Comparison of ENCODE assay signal across 4 cellular contexts in genomic region chr9:121050128-121050988, GRCh38.
TF ChIP-seq lines count a peak whose summit lies in the region.

TSS of gene C5 (minus strand) at chr9:121050275. CDS start at chr9:121050246, 29 bp downstream.

TF ChIP-seq in SK-N-SH, 30 proteins besides CTCF, POLR2A, EP300 and RAD21 (continued from another document and continues in another):
- TF ChIP-seq CHD2 (IDR thresholded peaks at IDR 0.05; ENCODE audit: low read length, partially characterized antibody) (no peak), MEF2A (IDR thresholded peaks at IDR 0.05; ENCODE audit: borderline replicate concordance, low read depth) (no peak), MAX (IDR thresholded peaks at IDR 0.05; ENCODE audit: low read depth) (no peak), IRF3 (IDR thresholded peaks at IDR 0.05; ENCODE audit: low read depth, low read length) (no peak), USF2 (IDR thresholded peaks at IDR 0.05; ENCODE audit: borderline replicate concordance, low read depth, low read length) (no peak), SMC3 (IDR thresholded peaks at IDR 0.05; ENCODE audit: low read depth, low read length) (no peak), MXI1 (IDR thresholded peaks at IDR 0.05; ENCODE audit: low read depth, low read length) (no peak), TEAD4 (IDR thresholded peaks at IDR 0.05; ENCODE audit: borderline replicate concordance, insufficient read depth) (no peak), NRF1 (IDR thresholded peaks at IDR 0.05; ENCODE audit: low read depth, low read length) (no peak), TCF12 (IDR thresholded peaks at IDR 0.05) (no peak), RFX5 (IDR thresholded peaks at IDR 0.05; ENCODE audit: low read length) (no peak)
- TF ChIP-seq, protein P1, sequence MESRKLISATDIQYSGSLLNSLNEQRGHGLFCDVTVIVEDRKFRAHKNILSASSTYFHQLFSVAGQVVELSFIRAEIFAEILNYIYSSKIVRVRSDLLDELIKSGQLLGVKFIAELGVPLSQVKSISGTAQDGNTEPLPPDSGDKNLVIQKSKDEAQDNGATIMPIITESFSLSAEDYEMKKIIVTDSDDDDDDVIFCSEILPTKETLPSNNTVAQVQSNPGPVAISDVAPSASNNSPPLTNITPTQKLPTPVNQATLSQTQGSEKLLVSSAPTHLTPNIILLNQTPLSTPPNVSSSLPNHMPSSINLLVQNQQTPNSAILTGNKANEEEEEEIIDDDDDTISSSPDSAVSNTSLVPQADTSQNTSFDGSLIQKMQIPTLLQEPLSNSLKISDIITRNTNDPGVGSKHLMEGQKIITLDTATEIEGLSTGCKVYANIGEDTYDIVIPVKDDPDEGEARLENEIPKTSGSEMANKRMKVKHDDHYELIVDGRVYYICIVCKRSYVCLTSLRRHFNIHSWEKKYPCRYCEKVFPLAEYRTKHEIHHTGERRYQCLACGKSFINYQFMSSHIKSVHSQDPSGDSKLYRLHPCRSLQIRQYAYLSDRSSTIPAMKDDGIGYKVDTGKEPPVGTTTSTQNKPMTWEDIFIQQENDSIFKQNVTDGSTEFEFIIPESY (IDR thresholded peaks at IDR 0.05; ENCODE audit: borderline replicate concordance, low read depth) = no peak

TF ChIP-seq in SK-N-SH treated with all-trans-retinoic acid at 6 μM for 48 hours, 23 proteins besides CTCF, POLR2A, EP300 and RAD21:
- no peak for TF ChIP-seq ARNTL (CRISPR knock-in tag; IDR thresholded peaks at IDR 0.05; ENCODE audit: borderline replicate concordance, low read depth)
- no peak for TF ChIP-seq RARB (CRISPR knock-in tag; IDR thresholded peaks at IDR 0.05)
- TF ChIP-seq, protein P2, sequence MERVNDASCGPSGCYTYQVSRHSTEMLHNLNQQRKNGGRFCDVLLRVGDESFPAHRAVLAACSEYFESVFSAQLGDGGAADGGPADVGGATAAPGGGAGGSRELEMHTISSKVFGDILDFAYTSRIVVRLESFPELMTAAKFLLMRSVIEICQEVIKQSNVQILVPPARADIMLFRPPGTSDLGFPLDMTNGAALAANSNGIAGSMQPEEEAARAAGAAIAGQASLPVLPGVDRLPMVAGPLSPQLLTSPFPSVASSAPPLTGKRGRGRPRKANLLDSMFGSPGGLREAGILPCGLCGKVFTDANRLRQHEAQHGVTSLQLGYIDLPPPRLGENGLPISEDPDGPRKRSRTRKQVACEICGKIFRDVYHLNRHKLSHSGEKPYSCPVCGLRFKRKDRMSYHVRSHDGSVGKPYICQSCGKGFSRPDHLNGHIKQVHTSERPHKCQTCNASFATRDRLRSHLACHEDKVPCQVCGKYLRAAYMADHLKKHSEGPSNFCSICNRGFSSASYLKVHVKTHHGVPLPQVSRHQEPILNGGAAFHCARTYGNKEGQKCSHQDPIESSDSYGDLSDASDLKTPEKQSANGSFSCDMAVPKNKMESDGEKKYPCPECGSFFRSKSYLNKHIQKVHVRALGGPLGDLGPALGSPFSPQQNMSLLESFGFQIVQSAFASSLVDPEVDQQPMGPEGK (CRISPR knock-in tag; IDR thresholded peaks at IDR 0.05; ENCODE audit: borderline replicate concordance) = no peak
- TF ChIP-seq OSR1 (CRISPR knock-in tag; IDR thresholded peaks at IDR 0.05) = no peak

TF ChIP-seq in K562, 482 proteins besides CTCF, POLR2A, EP300 and RAD21 (continued from another document):
- TF ChIP-seq CEBPG (CRISPR knock-in tag; IDR thresholded peaks at IDR 0.05) (peak; percentile 78; the same call in 1 of the 2 replicates), CEBPG (tag; conservative IDR thresholded peaks at IDR 0.05 in 1 of 2, IDR thresholded peaks at IDR 0.05 in 1 of 2) (peak; percentile 78 to 87), SETDB1 (IDR thresholded peaks at IDR 0.05; ENCODE audit: low read length) (no peak), ATF4 (CRISPR knock-in tag; IDR thresholded peaks at IDR 0.05) (peak; percentile 64; the same call in 1 of the 2 replicates), ZFP30 (CRISPR knock-in tag; IDR thresholded peaks at IDR 0.05; ENCODE audit: borderline replicate concordance) (no peak), DMBX1 (CRISPR knock-in tag; IDR thresholded peaks at IDR 0.05; ENCODE audit: borderline replicate concordance) (0 out of 2 replicates have a peak, but pooled peaks have one; percentile 27), ZNF589 (CRISPR knock-in tag; IDR thresholded peaks at IDR 0.05; ENCODE audit: low read depth) (peak; percentile 57; the same call in 1 of the 2 replicates), RBM17 (IDR thresholded peaks at IDR 0.05; ENCODE audit: borderline replicate concordance, low read depth, low read length) (no peak), HDAC2 (IDR thresholded peaks at IDR 0.05) (no peak), SMAD4 (CRISPR knock-in tag; conservative IDR thresholded peaks at IDR 0.05) (peak; percentile 67), CEBPB (tag; IDR thresholded peaks at IDR 0.05) (peak; percentile 69), TRIM24 (IDR thresholded peaks at IDR 0.05) (peak; percentile 37 to 60; a peak in 2 of 4 replicates), ZSCAN32 (CRISPR knock-in tag; IDR thresholded peaks at IDR 0.05) (peak; percentile 66; the same call in 1 of the 2 replicates), ATF7 (IDR thresholded peaks at IDR 0.05) (0 out of 2 replicates have a peak, but pooled peaks have one; percentile 24)
- TF ChIP-seq, protein P3, sequence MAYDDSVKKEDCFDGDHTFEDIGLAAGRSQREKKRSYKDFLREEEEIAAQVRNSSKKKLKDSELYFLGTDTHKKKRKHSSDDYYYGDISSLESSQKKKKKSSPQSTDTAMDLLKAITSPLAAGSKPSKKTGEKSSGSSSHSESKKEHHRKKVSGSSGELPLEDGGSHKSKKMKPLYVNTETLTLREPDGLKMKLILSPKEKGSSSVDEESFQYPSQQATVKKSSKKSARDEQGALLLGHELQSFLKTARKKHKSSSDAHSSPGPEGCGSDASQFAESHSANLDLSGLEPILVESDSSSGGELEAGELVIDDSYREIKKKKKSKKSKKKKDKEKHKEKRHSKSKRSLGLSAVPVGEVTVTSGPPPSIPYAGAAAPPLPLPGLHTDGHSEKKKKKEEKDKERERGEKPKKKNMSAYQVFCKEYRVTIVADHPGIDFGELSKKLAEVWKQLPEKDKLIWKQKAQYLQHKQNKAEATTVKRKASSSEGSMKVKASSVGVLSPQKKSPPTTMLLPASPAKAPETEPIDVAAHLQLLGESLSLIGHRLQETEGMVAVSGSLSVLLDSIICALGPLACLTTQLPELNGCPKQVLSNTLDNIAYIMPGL (CRISPR knock-in tag; IDR thresholded peaks at IDR 0.05) = no peak
- TF ChIP-seq, protein P4, sequence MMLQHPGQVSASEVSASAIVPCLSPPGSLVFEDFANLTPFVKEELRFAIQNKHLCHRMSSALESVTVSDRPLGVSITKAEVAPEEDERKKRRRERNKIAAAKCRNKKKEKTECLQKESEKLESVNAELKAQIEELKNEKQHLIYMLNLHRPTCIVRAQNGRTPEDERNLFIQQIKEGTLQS (IDR thresholded peaks at IDR 0.05) = peak; percentile 86
- TF ChIP-seq, protein P4 (CRISPR knock-in tag; conservative IDR thresholded peaks at IDR 0.05) = no peak

TF ChIP-seq in liver, 16 proteins besides CTCF, POLR2A, EP300 and RAD21 (continued from another document):
- TF ChIP-seq YY1 (IDR thresholded peaks at IDR 0.05) (peak; percentile 48), HNF4A (conservative IDR thresholded peaks at IDR 0.05) (peak; percentile 40 to 45), SP1 (IDR thresholded peaks at IDR 0.05) (peak; percentile 53), FOXA1 (IDR thresholded peaks at IDR 0.05) (no peak), EGR1 (IDR thresholded peaks at IDR 0.05; ENCODE audit: low read depth in 2 of 2) (no peak), MAX (IDR thresholded peaks at IDR 0.05) (no peak), RXRA (IDR thresholded peaks at IDR 0.05) (peak; percentile 36 to 44), TAF1 (conservative IDR thresholded peaks at IDR 0.05) (peak; percentile 86), REST (IDR thresholded peaks at IDR 0.05) (no peak), HNF4G (IDR thresholded peaks at IDR 0.05) (no peak), FOXA2 (IDR thresholded peaks at IDR 0.05) (no peak), JUND (IDR thresholded peaks at IDR 0.05) (peak; percentile 38 to 40), NR2F2 (IDR thresholded peaks at IDR 0.05) (no peak)
- TF ChIP-seq, protein P1 (IDR thresholded peaks at IDR 0.05) = no peak
- TF ChIP-seq, protein P4 (IDR thresholded peaks at IDR 0.05) = peak; percentile 92
